ENCODE assay signal across 34 cellular contexts in the genomic region with DNA sequence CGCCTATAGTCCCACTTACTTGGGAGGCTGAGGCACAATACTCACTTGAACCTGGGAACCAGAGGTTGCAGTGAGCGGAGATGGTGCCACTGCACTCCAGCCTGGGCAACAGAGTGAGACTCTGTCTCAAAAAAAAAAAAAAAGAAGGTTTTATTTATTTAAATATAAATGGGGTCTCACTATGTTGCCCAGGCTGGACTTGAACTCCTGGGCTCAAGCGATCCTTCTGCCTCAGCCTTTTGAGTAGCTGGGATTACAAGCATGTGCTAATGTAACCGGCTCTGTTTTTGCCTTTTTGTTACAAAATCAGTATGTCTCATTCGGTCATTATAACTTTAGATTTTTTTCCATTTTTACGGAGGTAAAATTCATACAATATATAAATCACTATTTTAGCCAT. TPM values are rescaled to one million over a fixed set of nuclear protein-coding genes. Genes with fewer than 3 reads are reported as not detected.
"Had no signal": no experiment of that assay in that cellular context is flagged by ENCODE, and none has a peak within 500 bp of the region (broad histone marks: within the 10 kb centered on the region; RNA-seq: fewer than 3 reads in every experiment).

No MANE protein-coding gene starts in this region.

- H3K4me3 ChIP-seq: adrenal gland, ascending aorta, body of pancreas, breast epithelium, cardiac muscle cell had no signal

- H3K4me1 ChIP-seq: adrenal gland, ascending aorta, body of pancreas, breast epithelium had no signal

- H3K36me3 ChIP-seq: adrenal gland, ascending aorta, brain microvascular endothelial cell, breast epithelium, cardiac muscle cell had no signal

- H3K27me3 ChIP-seq: adrenal gland, ascending aorta, body of pancreas, brain microvascular endothelial cell, breast epithelium, cardiac muscle cell had no signal

- H3K27ac ChIP-seq: adrenal gland, ascending aorta, body of pancreas, brain microvascular endothelial cell, breast epithelium, cardiac muscle cell had no signal

- FAIRE-seq: astrocyte, bronchial epithelial cell had no signal

- DNase-seq: activated effector memory CD4-positive, alpha-beta T cell treated with anti-CD3 and anti-CD28 coated beads, Interleukin-2, amount 50 U/mL, for 16 hours; activated effector memory CD4-positive, alpha-beta T cell treated with Interleukin-2 at 50 U/mL for 16 hours; activated gamma-delta T cell; activated gamma-delta T cell treated with Interleukin-2 at 50 U/mL for 16 hours; activated naive CD4-positive, alpha-beta T cell; activated naive CD4-positive, alpha-beta T cell treated with anti-CD3 and anti-CD28 coated beads for 36 hours; activated naive CD4-positive, alpha-beta T cell treated with anti-CD3 and anti-CD28 coated beads, Interleukin-2, amount 10 ng/mL, durations not matched to agents 7 days and 5 days; activated naive CD4-positive, alpha-beta T cell treated with Interleukin-2 at 50 U/mL for 16 hours; activated naive CD8-positive, alpha-beta T cell treated with anti-CD3 and anti-CD28 coated beads for 36 hours; activated naive CD8-positive, alpha-beta T cell treated with anti-CD3 and anti-CD28 coated beads, Interleukin-2, amount 10 ng/mL, durations not matched to agents 7 days and 5 days; activated naive CD8-positive, alpha-beta T cell treated with anti-CD3 and anti-CD28 coated beads, Interleukin-2, amount 50 U/mL, for 24 hours; activated T-cell treated with anti-CD3 and anti-CD28 coated beads, Interleukin-2, amount 50 U/mL, for 1 hour; activated T-cell treated with anti-CD3 and anti-CD28 coated beads, Interleukin-2, amount 50 U/mL, for 24 hours; activated T-cell treated with anti-CD3 and anti-CD28 coated beads, Interleukin-2, amount 50 U/mL, for 4 hours; activated T-cell treated with anti-CD3 and anti-CD28 coated beads, Interleukin-2, amount 50 U/mL, for 48 hours; activated T-cell treated with anti-CD3 and anti-CD28 coated beads, Interleukin-2, amount 50 U/mL, for 72 hours; adrenal gland; amniotic stem cell; amygdala; anterior cingulate cortex; aorta; body of pancreas; brain microvascular endothelial cell; caudate nucleus; central memory CD4-positive, alpha-beta T cell; cerebellar nuclear complex had no signal

- H3K9me3 ChIP-seq: adrenal gland, ascending aorta, body of pancreas, breast epithelium had no signal

- ATAC-seq: activated naive CD4-positive, alpha-beta T cell treated with anti-CD3 and anti-CD28 coated beads, Interleukin-2, amount 50 U/mL, for 72 hours; activated naive CD8-positive, alpha-beta T cell treated with anti-CD3 and anti-CD28 coated beads, Interleukin-2, amount 50 U/mL, for 24 hours; activated T-cell treated with anti-CD3 and anti-CD28 coated beads, Interleukin-2, amount 50 U/mL, for 4 hours; activated T-cell treated with anti-CD3 and anti-CD28 coated beads, Interleukin-2, amount 50 U/mL, for 72 hours; activated T-helper 17 cell treated with anti-CD3 and anti-CD28 coated beads, Interleukin-2, amount 50 U/mL, for 72 hours; body of pancreas had no signal

RNA-seq across cellular contexts. Expression of gene FBXO27, which starts 24.2 kb away (rescaled TPM):
- total RNA-seq: activated naive CD8-positive, alpha-beta T cell treated with anti-CD3 and anti-CD28 coated beads, Interleukin-2, amount 10 ng/mL, durations not matched to agents 7 days and 5 days had no signal

RNA-seq across cellular contexts. Expression of gene FBXO17, which starts 32.6 kb away (rescaled TPM):
- total RNA-seq: activated naive CD8-positive, alpha-beta T cell treated with anti-CD3 and anti-CD28 coated beads for 36 hours; activated naive CD8-positive, alpha-beta T cell treated with anti-CD3 and anti-CD28 coated beads, Interleukin-2, amount 10 ng/mL, durations not matched to agents 7 days and 5 days; activated T-cell treated with anti-CD3 and anti-CD28 coated beads, Interleukin-2, amount 50 U/mL, for 72 hours; activated T-helper 2 cell treated with anti-CD3 and anti-CD28 coated beads, Interferon-gamma antibody, Interleukin-2, Interleukin-4, amounts not matched to agents 10 μg/mL and 5 μg/mL and 100 μg/mL, durations not matched to agents 14 hours and 24 hours and 36 hours had no signal
